In genomic region chr9:24095246-24095645, GRCh38 we compare ENCODE assay signal across 5 cellular contexts.
"Had no signal": no experiment of that assay in that cellular context is flagged by ENCODE, and none has a peak within 500 bp of the region (broad histone marks: within the 10 kb centered on the region; RNA-seq: fewer than 3 reads in every experiment).

No MANE protein-coding gene starts in this region.

- H3K4me3 Mint-ChIP-seq: HFFc6, IgD-negative memory B cell had no signal

- H3K27ac Mint-ChIP-seq: HFFc6, IgD-negative memory B cell had no signal

- H3K27me3 Mint-ChIP-seq: IgD-negative memory B cell had no signal

- DNase-seq: GM23248, GOT3, H7, HFFc6 had no signal

- H3K4me1 Mint-ChIP-seq: IgD-negative memory B cell had no signal

- H3K36me3 Mint-ChIP-seq: IgD-negative memory B cell had no signal
